In the genomic region with DNA sequence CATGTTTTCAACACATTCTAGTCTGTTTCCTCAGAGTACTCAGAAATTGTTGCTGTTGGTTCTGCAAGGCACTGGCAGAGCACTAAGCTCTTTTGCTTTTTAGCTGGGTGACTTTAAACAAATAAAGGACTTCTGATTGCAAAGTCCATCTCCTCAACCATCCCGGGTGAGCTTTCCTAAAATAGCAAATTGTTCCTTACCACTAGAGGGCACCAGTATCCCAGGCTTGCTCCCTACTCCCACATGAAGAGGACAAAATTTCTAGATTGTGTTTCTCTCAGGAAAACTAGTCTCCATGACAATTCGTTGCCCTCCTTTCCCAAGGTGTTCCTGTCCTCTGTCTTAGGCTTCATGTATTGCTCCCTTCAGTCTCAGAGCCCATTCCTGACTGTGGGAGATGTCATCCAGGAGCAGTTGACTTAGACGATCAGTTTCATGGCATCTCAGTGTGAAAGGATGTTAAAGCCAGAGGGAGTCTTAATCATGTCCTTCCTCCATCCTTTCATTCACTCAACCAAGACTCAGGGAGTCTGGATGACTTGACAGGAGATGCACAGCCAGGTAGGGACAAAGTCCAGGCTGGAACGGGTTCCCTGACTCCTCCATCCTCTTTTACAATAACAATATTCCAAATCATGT, we compare ENCODE assay signal across 9 cellular contexts. TPM values are rescaled to one million over a fixed set of nuclear protein-coding genes. Genes with fewer than 3 reads are reported as not detected.
A peak's percentile ranks its signal among the peaks of the same experiment; 100 is the strongest.
DNase-seq lines count a peak whose midpoint lies in the region; ATAC-seq and TF ChIP-seq lines count a peak whose summit lies in the region.
"Had no signal": no experiment of that assay in that cellular context is flagged by ENCODE, and none has a peak within 500 bp of the region (broad histone marks: within the 10 kb centered on the region; RNA-seq: fewer than 3 reads in every experiment).

No MANE protein-coding gene starts in this region.

- peak; percentile 65 for DNase-seq in DMS 273 (lab: John Stamatoyannopoulos, UW; ENCODE audit: unreplicated experiment)
- peak; percentile 46 for DNase-seq in HFFc6
- peak in 26 of 42 donors; percentile 15 to 80 (median 52) for DNase-seq in head of caudate nucleus
- DNase-seq in smooth muscle cell of the brain vasculature (ENCODE audit: low read depth, low spot score), result peak; percentile 13
- no peak for DNase-seq in activated naive CD4-positive, alpha-beta T cell treated with anti-CD3 and anti-CD28 coated beads, Interleukin-2, amount 50 U/mL, for 72 hours (ENCODE audit: low spot score in 2 of 2)

- no peak for ATAC-seq in activated naive CD4-positive, alpha-beta T cell treated with anti-CD3 and anti-CD28 coated beads, Interleukin-2, amount 50 U/mL, for 72 hours
- no peak for ATAC-seq in esophagus mucosa
- ATAC-seq in GM19328 (IDR thresholded peaks at IDR 0.05; ENCODE audit: unreplicated experiment), result no peak

- H3K4me3 Mint-ChIP-seq in HFFc6, result no peak overlapping the region

- H3K9ac ChIP-seq in SU-DHL-6 (ENCODE audit: low read length), result no peak overlapping the region

- no peaks in the 10 kb centered on the region for H4K20me1 ChIP-seq in SU-DHL-6 (ENCODE audit: low read depth, low read length)

- intact Hi-C loops in head of caudate nucleus (cut with DNase I), result no loop called here

- H3K9me3 Mint-ChIP-seq in HFFc6, result no peaks in the 10 kb centered on the region
- no peaks in the 10 kb centered on the region for H3K9me3 Mint-ChIP-seq in activated naive CD4-positive, alpha-beta T cell treated with anti-CD3 and anti-CD28 coated beads, Interleukin-2, amount 50 U/mL, for 72 hours

- H3K4me2 ChIP-seq in SU-DHL-6 (ENCODE audit: low read depth, low read length, poor library complexity, severe bottlenecking), result no peak overlapping the region

- H3K27ac Mint-ChIP-seq in HFFc6, result no peak overlapping the region
- no peak overlapping the region for H3K27ac Mint-ChIP-seq in activated naive CD4-positive, alpha-beta T cell treated with anti-CD3 and anti-CD28 coated beads, Interleukin-2, amount 50 U/mL, for 72 hours

- H3K36me3 ChIP-seq in SU-DHL-6 (ENCODE audit: low read length), result no peaks in the 10 kb centered on the region

- H3K79me2 ChIP-seq in SU-DHL-6 (ENCODE audit: insufficient read depth, low read length), result no peaks in the 10 kb centered on the region

- no peaks in the 10 kb centered on the region for H3K9me3 ChIP-seq in SU-DHL-6 (ENCODE audit: insufficient read depth, low read length)

- H3K4me1 Mint-ChIP-seq in HFFc6 (ENCODE audit: low read depth), result no peaks in the 10 kb centered on the region

- H3K36me3 Mint-ChIP-seq in HFFc6 (ENCODE audit: low read depth), result no peaks in the 10 kb centered on the region
- H3K36me3 Mint-ChIP-seq in activated naive CD4-positive, alpha-beta T cell treated with anti-CD3 and anti-CD28 coated beads, Interleukin-2, amount 50 U/mL, for 72 hours, result no peaks in the 10 kb centered on the region

- TF ChIP-seq CTCF in HFFc6 (IDR thresholded peaks at IDR 0.05) (peak; percentile 90), SU-DHL-6 (IDR thresholded peaks at IDR 0.05; ENCODE audit: insufficient read depth, low read length, poor library complexity, severe bottlenecking) (peak; percentile 54)

- no peaks in the 10 kb centered on the region for H3K9me2 ChIP-seq in SU-DHL-6 (replicated peaks; ENCODE audit: insufficient read depth, low read length)

- no peak overlapping the region for H3K4me3 ChIP-seq in SU-DHL-6 (ENCODE audit: insufficient read depth, low read length, poor library complexity, severe bottlenecking)

- H3K27me3 Mint-ChIP-seq in HFFc6 (ENCODE audit: insufficient read depth), result peaks cover 9% of the 10 kb centered on the region

- no peaks in the 10 kb centered on the region for H3K27me3 ChIP-seq in SU-DHL-6 (ENCODE audit: low read length)

- no peak overlapping the region for H3K27ac ChIP-seq in SU-DHL-6 (ENCODE audit: low read depth, low read length)

- H2AFZ ChIP-seq in SU-DHL-6 (ENCODE audit: low read depth, low read length, severe bottlenecking), result no peak overlapping the region

- H3F3A ChIP-seq in SU-DHL-6 (ENCODE audit: insufficient read depth), result no peaks in the 10 kb centered on the region

RNA-seq across cellular contexts. Expression of gene OPALIN, which starts 23.8 kb away (rescaled TPM):
- total RNA-seq in HFFc6 (2021; fragmentation: NEBNext Ultra II Directional; extraction: Animal tissue kit (Norgen Biotek cat#: 25700)), result not detected
- not detected for total RNA-seq in activated naive CD4-positive, alpha-beta T cell treated with anti-CD3 and anti-CD28 coated beads, Interleukin-2, amount 50 U/mL, for 72 hours
- total RNA-seq in esophagus mucosa, result not detected
- total RNA-seq: mononuclear cell had no signal

RNA-seq across cellular contexts. Expression of gene DNTT, which starts 30.8 kb away (rescaled TPM):
- total RNA-seq in HFFc6 (2021; fragmentation: NEBNext Ultra II Directional; extraction: Animal tissue kit (Norgen Biotek cat#: 25700)), result not detected
- under 1 TPM in 1 of 2 donors, not detected in 1; 0.18 TPM for total RNA-seq in activated naive CD4-positive, alpha-beta T cell treated with anti-CD3 and anti-CD28 coated beads, Interleukin-2, amount 50 U/mL, for 72 hours
- total RNA-seq in esophagus mucosa, result not detected

Comparison
In these comparisons a context has a peak if more than half of its experiments do, and no peak if none do; other contexts are left out.
1. DNase-seq: peak in DMS 273 (single experiment), HFFc6 (single experiment), head of caudate nucleus (26 of 42) and smooth muscle cell of the brain vasculature (single experiment); none in activated naive CD4-positive, alpha-beta T cell treated with anti-CD3 and anti-CD28 coated beads, Interleukin-2, amount 50 U/mL, for 72 hours (0 of 2).